Comparison of ENCODE assay signal across 19 cellular contexts in the genomic region with DNA sequence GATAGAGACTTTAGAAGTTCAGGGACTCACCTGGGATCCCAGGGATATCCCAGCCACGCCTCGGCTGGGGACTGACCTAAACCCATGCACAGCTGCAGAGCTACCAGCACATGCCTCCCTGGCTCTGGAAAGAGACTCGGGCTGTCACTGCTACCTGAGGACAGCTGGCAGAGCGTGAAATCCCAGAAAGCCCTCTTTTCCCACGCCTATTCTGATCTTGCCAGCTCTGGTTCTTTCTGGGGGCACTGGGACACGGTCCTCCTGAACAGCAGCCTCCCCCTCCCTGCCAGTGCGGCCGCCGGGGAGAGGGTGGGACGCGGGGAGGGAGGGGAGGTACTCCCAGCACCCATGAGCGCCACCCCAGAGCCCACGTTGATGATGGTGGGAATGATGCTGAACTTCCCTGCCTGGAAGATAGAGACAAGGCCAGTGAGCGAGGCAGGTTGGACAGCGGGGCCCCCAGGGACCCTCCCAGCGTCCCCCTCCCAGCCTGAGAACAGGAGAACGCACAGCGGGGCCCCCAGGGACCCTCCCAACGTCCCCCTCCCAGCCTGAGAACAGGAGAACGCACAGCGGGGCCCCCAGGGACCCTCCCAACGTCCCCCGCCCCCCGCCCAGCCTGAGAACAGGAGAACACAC. TPM values are rescaled to one million over a fixed set of nuclear protein-coding genes. Genes with fewer than 3 reads are reported as not detected.
A peak's percentile ranks its signal among the peaks of the same experiment; 100 is the strongest.
DNase-seq lines count a peak whose midpoint lies in the region; ATAC-seq and TF ChIP-seq lines count a peak whose summit lies in the region.
"Had no signal": no experiment of that assay in that cellular context is flagged by ENCODE, and none has a peak within 500 bp of the region (broad histone marks: within the 10 kb centered on the region; RNA-seq: fewer than 3 reads in every experiment).

No MANE protein-coding gene starts in this region.

- no peaks in the 10 kb centered on the region for H3K9me2 ChIP-seq in OCI-LY1 (ENCODE audit: low read depth, low read length)

- DNase-seq in natural killer cell treated with Interleukin-12 subunit alpha and Interleukin-12 subunit beta and Interleukin-15 and Interleukin-18, amount 100 ng/mL, for 72 hours (ENCODE audit: low spot score) = no peak
- DNase-seq in natural killer cell (no peak), GM13977 (ENCODE audit: low spot score) (no peak), AG08396 (ENCODE audit: low spot score) (no peak), HuH-7.5 (ENCODE audit: low spot score) (no peak)
- DNase-seq in stimulated activated naive B cell treated with anti-CD40 and anti-IgM and Interleukin-4, amounts not matched to agents 10 μg/mL and 1 μg/mL and 100 μg/mL, for 72 hours = no peak
- DNase-seq: AML-193; CD4-positive, alpha-beta memory T cell; DMS79 treated with DMSO at 0.1 percent for 48 hours; GDM1; KG1; NCI-H1105; NCI-H1694 treated with DMSO at 0.1 percent for 48 hours; NCI-H524 treated with DMSO at 0.1 percent for 48 hours; PC-3 had no signal

- no peaks in the 10 kb centered on the region for H3K9me3 ChIP-seq in OCI-LY1 (ENCODE audit: low read length)

- H3K27ac ChIP-seq in OCI-LY1 (ENCODE audit: low read depth, low read length, poor library complexity, severe bottlenecking) = peak overlapping the region; percentile 88
- H3K27ac ChIP-seq: HL-60 had no signal

- ATAC-seq in natural killer cell treated with Interleukin-12 subunit alpha and Interleukin-12 subunit beta and Interleukin-15 and Interleukin-18, amount 100 ng/mL, for 72 hours = no peak
- ATAC-seq in natural killer cell (no peak), esophagus mucosa (peak; percentile 46)
- no peak for ATAC-seq in stimulated activated naive B cell treated with anti-CD40 and anti-IgM and Interleukin-4, amounts not matched to agents 10 μg/mL and 1 μg/mL and 100 μg/mL, for 72 hours (replicated peaks)
- ATAC-seq: GM23338, PC-3 had no signal

- peaks cover 25% of the 10 kb centered on the region for H3K4me1 ChIP-seq in OCI-LY1 (ENCODE audit: insufficient read depth, low read length, severe bottlenecking)

- TF ChIP-seq CTCF in natural killer cell (IDR thresholded peaks at IDR 0.05) = no peak
- TF ChIP-seq CTCF in OCI-LY1 (IDR thresholded peaks at IDR 0.05; ENCODE audit: low read length) = no peak
- no peak for TF ChIP-seq CTCF in GM13977 (IDR thresholded peaks at IDR 0.05; ENCODE audit: extremely low read depth, insufficient read depth, missing control alignments)

- H3K4me3 Mint-ChIP-seq in natural killer cell treated with Interleukin-12 subunit alpha and Interleukin-12 subunit beta and Interleukin-15 and Interleukin-18, amount 100 ng/mL, for 72 hours = no peak overlapping the region
- no peak overlapping the region for H3K4me3 Mint-ChIP-seq in natural killer cell
- peak overlapping the region in 1 of 2 donors; percentile 11 for H3K4me3 Mint-ChIP-seq in stimulated activated naive B cell treated with anti-CD40 and anti-IgM and Interleukin-4, amounts not matched to agents 10 μg/mL and 1 μg/mL and 100 μg/mL, for 72 hours
- H3K4me3 Mint-ChIP-seq: CD4-positive, alpha-beta memory T cell; GM23338 had no signal

- H2AFZ ChIP-seq in OCI-LY1 (ENCODE audit: low read length) = no peak overlapping the region
- H2AFZ ChIP-seq: GM23338 had no signal

- peak overlapping the region; percentile 12 to 25 for H3K27ac Mint-ChIP-seq in natural killer cell treated with Interleukin-12 subunit alpha and Interleukin-12 subunit beta and Interleukin-15 and Interleukin-18, amount 100 ng/mL, for 72 hours
- no peak overlapping the region for H3K27ac Mint-ChIP-seq in natural killer cell
- H3K27ac Mint-ChIP-seq in stimulated activated naive B cell treated with anti-CD40 and anti-IgM and Interleukin-4, amounts not matched to agents 10 μg/mL and 1 μg/mL and 100 μg/mL, for 72 hours = peak overlapping the region; percentile 77
- H3K27ac Mint-ChIP-seq: CD4-positive, alpha-beta memory T cell; GM23338 had no signal

- H3K9ac ChIP-seq in OCI-LY1 (ENCODE audit: low read length) = no peak overlapping the region

- H3K4me2 ChIP-seq in OCI-LY1 (ENCODE audit: low read length) = no peak overlapping the region
- H3K4me2 ChIP-seq: GM23338 had no signal

- no peaks in the 10 kb centered on the region for H4K20me1 ChIP-seq in OCI-LY1 (ENCODE audit: insufficient read depth, low read length)

- in situ Hi-C loops in GM13977 (cut with MboI; ENCODE audit: low pct_unique_long_range_greater_than_20kb, low sequenced_read_pairs, unreplicated experiment) = loop anchor here (10.0 kb wide), 1 partner anchor 50 kb away; no protein-coding TSS in a partner anchor

- peaks cover 4% of the 10 kb centered on the region for H3K36me3 Mint-ChIP-seq in natural killer cell treated with Interleukin-12 subunit alpha and Interleukin-12 subunit beta and Interleukin-15 and Interleukin-18, amount 100 ng/mL, for 72 hours
- H3K36me3 Mint-ChIP-seq in natural killer cell = no peaks in the 10 kb centered on the region
- H3K36me3 Mint-ChIP-seq in stimulated activated naive B cell treated with anti-CD40 and anti-IgM and Interleukin-4, amounts not matched to agents 10 μg/mL and 1 μg/mL and 100 μg/mL, for 72 hours = peaks cover 34 to 48% of the 10 kb centered on the region in 2 donors

- H3K9me3 Mint-ChIP-seq in natural killer cell treated with Interleukin-12 subunit alpha and Interleukin-12 subunit beta and Interleukin-15 and Interleukin-18, amount 100 ng/mL, for 72 hours = no peaks in the 10 kb centered on the region
- no peaks in the 10 kb centered on the region for H3K9me3 Mint-ChIP-seq in natural killer cell
- H3K9me3 Mint-ChIP-seq in stimulated activated naive B cell treated with anti-CD40 and anti-IgM and Interleukin-4, amounts not matched to agents 10 μg/mL and 1 μg/mL and 100 μg/mL, for 72 hours = no peaks in the 10 kb centered on the region
- H3K9me3 Mint-ChIP-seq: CD4-positive, alpha-beta memory T cell; GM23338 had no signal

- intact Hi-C loops in natural killer cell (cut with micrococcal nuclease) = no loop called here

- H3K27me3 ChIP-seq in OCI-LY1 (ENCODE audit: insufficient read depth, low read length) = no peaks in the 10 kb centered on the region

- no peaks in the 10 kb centered on the region for H3K79me2 ChIP-seq in OCI-LY1 (ENCODE audit: insufficient read depth, low read length)

- no peak overlapping the region for H3K4me3 ChIP-seq in OCI-LY1 (ENCODE audit: low read depth, low read length, poor library complexity, severe bottlenecking)
- H3K4me3 ChIP-seq: GM23338 had no signal

- H3K4me1 Mint-ChIP-seq in natural killer cell treated with Interleukin-12 subunit alpha and Interleukin-12 subunit beta and Interleukin-15 and Interleukin-18, amount 100 ng/mL, for 72 hours (ENCODE audit: low read depth in 2 of 2) = peaks cover 24 to 29% of the 10 kb centered on the region in 2 donors
- H3K4me1 Mint-ChIP-seq in natural killer cell = peaks cover 0 to 6% of the 10 kb centered on the region in 2 donors
- H3K4me1 Mint-ChIP-seq in stimulated activated naive B cell treated with anti-CD40 and anti-IgM and Interleukin-4, amounts not matched to agents 10 μg/mL and 1 μg/mL and 100 μg/mL, for 72 hours = peaks cover 35 to 67% of the 10 kb centered on the region in 2 donors

- peaks cover 12% of the 10 kb centered on the region; the same call in 1 of the 2 replicates for H3K36me3 ChIP-seq in OCI-LY1 (ENCODE audit: insufficient read depth, low read length)

- H3K27me3 Mint-ChIP-seq in natural killer cell treated with Interleukin-12 subunit alpha and Interleukin-12 subunit beta and Interleukin-15 and Interleukin-18, amount 100 ng/mL, for 72 hours = no peaks in the 10 kb centered on the region
- no peaks in the 10 kb centered on the region for H3K27me3 Mint-ChIP-seq in natural killer cell (ENCODE audit: low read depth in 2 of 2)
- H3K27me3 Mint-ChIP-seq in stimulated activated naive B cell treated with anti-CD40 and anti-IgM and Interleukin-4, amounts not matched to agents 10 μg/mL and 1 μg/mL and 100 μg/mL, for 72 hours = no peaks in the 10 kb centered on the region
- H3K27me3 Mint-ChIP-seq: CD4-positive, alpha-beta memory T cell had no signal

- no peaks in the 10 kb centered on the region; the same call in 1 of the 2 replicates for H3F3A ChIP-seq in OCI-LY1 (ENCODE audit: insufficient read depth, low read length)

RNA-seq across cellular contexts. Expression of gene P2RX5, which starts 10.7 kb away (rescaled TPM):
- 1,000 to 10,000 TPM; 2,596 to 3,366 TPM for total RNA-seq in natural killer cell treated with Interleukin-12 subunit alpha and Interleukin-12 subunit beta and Interleukin-15 and Interleukin-18, amount 100 ng/mL, for 72 hours
- total RNA-seq in natural killer cell = 10 to 100 TPM in 1 of 3 donors, 1 to 10 TPM in 2; 7.8 to 15.4 (median 9.2) TPM
- 0.72 TPM for total RNA-seq in esophagus mucosa

RNA-seq across cellular contexts. Expression of gene EMC6, which starts 16.7 kb away (rescaled TPM):
- total RNA-seq in natural killer cell treated with Interleukin-12 subunit alpha and Interleukin-12 subunit beta and Interleukin-15 and Interleukin-18, amount 100 ng/mL, for 72 hours = 10 to 100 TPM; 43.7 to 56.2 TPM
- total RNA-seq in natural killer cell = 10 to 100 TPM; 29.3 to 34.7 (median 32.1) TPM
- 35.0 TPM for total RNA-seq in esophagus mucosa

RNA-seq across cellular contexts. Expression of gene TAX1BP3, which starts 16.9 kb away (rescaled TPM):
- 100 to 1,000 TPM; 135 to 204 TPM for total RNA-seq in natural killer cell treated with Interleukin-12 subunit alpha and Interleukin-12 subunit beta and Interleukin-15 and Interleukin-18, amount 100 ng/mL, for 72 hours
- total RNA-seq in natural killer cell (10 to 100 TPM; 15.1 to 17.0 (median 16.3) TPM), esophagus mucosa (209 TPM)

RNA-seq across cellular contexts. Expression of gene HASPIN, which starts 38.4 kb away (rescaled TPM):
- 10 to 100 TPM; 44.2 to 64.6 TPM for total RNA-seq in natural killer cell treated with Interleukin-12 subunit alpha and Interleukin-12 subunit beta and Interleukin-15 and Interleukin-18, amount 100 ng/mL, for 72 hours
- total RNA-seq in natural killer cell (under 1 TPM; 0.33 to 0.79 (median 0.70) TPM), esophagus mucosa (3.4 TPM)

RNA-seq across cellular contexts. Expression of gene CTNS, which starts 48.7 kb away (rescaled TPM):
- 10 to 100 TPM; 11.1 to 24.5 TPM for total RNA-seq in natural killer cell treated with Interleukin-12 subunit alpha and Interleukin-12 subunit beta and Interleukin-15 and Interleukin-18, amount 100 ng/mL, for 72 hours
- total RNA-seq in natural killer cell (10 to 100 TPM in 1 of 3 donors, 1 to 10 TPM in 2; 7.6 to 24.2 (median 9.6) TPM), esophagus mucosa (4.9 TPM)

Comparison
In these comparisons a context has a peak if more than half of its experiments do, and no peak if none do; other contexts are left out.
1. H3K27ac Mint-ChIP-seq: peak in natural killer cell treated with Interleukin-12 subunit alpha and Interleukin-12 subunit beta and Interleukin-15 and Interleukin-18, amount 100 ng/mL, for 72 hours (2 of 2) and stimulated activated naive B cell treated with anti-CD40 and anti-IgM and Interleukin-4, amounts not matched to agents 10 μg/mL and 1 μg/mL and 100 μg/mL, for 72 hours (single experiment); none in natural killer cell (0 of 2).
2. RNA of gene P2RX5, which starts 10.7 kb away (total RNA-seq): 2,596 to 3,366 TPM in natural killer cell treated with Interleukin-12 subunit alpha and Interleukin-12 subunit beta and Interleukin-15 and Interleukin-18, amount 100 ng/mL, for 72 hours; 7.8 to 15.4 TPM in natural killer cell and 0.72 TPM in esophagus mucosa (single experiment); every median in the first group is over 100 times any median in the second.
3. RNA of gene TAX1BP3, which starts 16.9 kb away (total RNA-seq): 209 TPM in esophagus mucosa (single experiment) and 135 to 204 TPM in natural killer cell treated with Interleukin-12 subunit alpha and Interleukin-12 subunit beta and Interleukin-15 and Interleukin-18, amount 100 ng/mL, for 72 hours; 15.1 to 17.0 TPM in natural killer cell; every median in the first group is over 4 times any median in the second.